1 cellular context compared by ENCODE assay signal in the genomic region with DNA sequence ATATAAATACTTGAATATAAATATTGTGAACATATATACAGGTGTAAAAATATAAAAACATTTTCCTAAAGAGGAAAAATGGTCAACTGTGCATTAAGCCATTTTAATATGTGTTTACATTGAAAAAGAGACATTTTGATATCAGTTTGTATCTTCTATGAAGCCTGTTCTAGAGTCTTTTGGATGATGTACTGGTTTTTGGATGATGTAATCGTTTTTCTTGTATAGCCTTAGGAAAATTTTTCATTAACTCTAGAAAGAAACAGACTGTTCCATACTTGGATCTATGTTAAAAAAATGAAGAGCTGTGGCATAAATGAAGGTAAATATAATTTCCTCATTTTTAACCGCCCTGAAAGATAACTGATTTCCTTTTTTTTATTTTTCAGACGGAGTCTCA.
TF ChIP-seq lines count a peak whose summit lies in the region.

No MANE protein-coding gene starts in this region.

TF ChIP-seq in GM23338, 12 proteins besides CTCF, POLR2A, EP300 and RAD21:
- TF ChIP-seq, protein P1, sequence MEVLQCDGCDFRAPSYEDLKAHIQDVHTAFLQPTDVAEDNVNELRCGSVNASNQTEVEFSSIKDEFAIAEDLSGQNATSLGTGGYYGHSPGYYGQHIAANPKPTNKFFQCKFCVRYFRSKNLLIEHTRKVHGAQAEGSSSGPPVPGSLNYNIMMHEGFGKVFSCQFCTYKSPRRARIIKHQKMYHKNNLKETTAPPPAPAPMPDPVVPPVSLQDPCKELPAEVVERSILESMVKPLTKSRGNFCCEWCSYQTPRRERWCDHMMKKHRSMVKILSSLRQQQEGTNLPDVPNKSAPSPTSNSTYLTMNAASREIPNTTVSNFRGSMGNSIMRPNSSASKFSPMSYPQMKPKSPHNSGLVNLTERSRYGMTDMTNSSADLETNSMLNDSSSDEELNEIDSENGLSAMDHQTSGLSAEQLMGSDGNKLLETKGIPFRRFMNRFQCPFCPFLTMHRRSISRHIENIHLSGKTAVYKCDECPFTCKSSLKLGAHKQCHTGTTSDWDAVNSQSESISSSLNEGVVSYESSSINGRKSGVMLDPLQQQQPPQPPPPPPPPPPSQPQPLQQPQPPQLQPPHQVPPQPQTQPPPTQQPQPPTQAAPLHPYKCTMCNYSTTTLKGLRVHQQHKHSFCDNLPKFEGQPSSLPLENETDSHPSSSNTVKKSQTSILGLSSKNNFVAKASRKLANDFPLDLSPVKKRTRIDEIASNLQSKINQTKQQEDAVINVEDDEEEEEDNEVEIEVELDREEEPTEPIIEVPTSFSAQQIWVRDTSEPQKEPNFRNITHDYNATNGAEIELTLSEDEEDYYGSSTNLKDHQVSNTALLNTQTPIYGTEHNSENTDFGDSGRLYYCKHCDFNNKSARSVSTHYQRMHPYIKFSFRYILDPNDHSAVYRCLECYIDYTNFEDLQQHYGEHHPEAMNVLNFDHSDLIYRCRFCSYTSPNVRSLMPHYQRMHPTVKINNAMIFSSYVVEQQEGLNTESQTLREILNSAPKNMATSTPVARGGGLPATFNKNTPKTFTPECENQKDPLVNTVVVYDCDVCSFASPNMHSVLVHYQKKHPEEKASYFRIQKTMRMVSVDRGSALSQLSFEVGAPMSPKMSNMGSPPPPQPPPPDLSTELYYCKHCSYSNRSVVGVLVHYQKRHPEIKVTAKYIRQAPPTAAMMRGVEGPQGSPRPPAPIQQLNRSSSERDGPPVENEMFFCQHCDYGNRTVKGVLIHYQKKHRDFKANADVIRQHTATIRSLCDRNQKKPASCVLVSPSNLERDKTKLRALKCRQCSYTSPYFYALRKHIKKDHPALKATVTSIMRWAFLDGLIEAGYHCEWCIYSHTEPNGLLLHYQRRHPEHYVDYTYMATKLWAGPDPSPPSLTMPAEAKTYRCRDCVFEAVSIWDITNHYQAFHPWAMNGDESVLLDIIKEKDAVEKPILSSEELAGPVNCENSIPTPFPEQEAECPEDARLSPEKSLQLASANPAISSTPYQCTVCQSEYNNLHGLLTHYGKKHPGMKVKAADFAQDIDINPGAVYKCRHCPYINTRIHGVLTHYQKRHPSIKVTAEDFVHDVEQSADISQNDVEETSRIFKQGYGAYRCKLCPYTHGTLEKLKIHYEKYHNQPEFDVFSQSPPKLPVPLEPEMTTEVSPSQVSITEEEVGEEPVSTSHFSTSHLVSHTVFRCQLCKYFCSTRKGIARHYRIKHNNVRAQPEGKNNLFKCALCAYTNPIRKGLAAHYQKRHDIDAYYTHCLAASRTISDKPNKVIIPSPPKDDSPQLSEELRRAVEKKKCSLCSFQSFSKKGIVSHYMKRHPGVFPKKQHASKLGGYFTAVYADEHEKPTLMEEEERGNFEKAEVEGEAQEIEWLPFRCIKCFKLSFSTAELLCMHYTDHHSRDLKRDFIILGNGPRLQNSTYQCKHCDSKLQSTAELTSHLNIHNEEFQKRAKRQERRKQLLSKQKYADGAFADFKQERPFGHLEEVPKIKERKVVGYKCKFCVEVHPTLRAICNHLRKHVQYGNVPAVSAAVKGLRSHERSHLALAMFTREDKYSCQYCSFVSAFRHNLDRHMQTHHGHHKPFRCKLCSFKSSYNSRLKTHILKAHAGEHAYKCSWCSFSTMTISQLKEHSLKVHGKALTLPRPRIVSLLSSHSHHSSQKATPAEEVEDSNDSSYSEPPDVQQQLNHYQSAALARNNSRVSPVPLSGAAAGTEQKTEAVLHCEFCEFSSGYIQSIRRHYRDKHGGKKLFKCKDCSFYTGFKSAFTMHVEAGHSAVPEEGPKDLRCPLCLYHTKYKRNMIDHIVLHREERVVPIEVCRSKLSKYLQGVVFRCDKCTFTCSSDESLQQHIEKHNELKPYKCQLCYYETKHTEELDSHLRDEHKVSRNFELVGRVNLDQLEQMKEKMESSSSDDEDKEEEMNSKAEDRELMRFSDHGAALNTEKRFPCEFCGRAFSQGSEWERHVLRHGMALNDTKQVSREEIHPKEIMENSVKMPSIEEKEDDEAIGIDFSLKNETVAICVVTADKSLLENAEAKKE (CRISPR knock-in tag; IDR thresholded peaks at IDR 0.05): no peak
- no peak for TF ChIP-seq EZH2phosphoT487 (IDR thresholded peaks at IDR 0.05; ENCODE audit: unreplicated experiment)
- TF ChIP-seq, protein P2, sequence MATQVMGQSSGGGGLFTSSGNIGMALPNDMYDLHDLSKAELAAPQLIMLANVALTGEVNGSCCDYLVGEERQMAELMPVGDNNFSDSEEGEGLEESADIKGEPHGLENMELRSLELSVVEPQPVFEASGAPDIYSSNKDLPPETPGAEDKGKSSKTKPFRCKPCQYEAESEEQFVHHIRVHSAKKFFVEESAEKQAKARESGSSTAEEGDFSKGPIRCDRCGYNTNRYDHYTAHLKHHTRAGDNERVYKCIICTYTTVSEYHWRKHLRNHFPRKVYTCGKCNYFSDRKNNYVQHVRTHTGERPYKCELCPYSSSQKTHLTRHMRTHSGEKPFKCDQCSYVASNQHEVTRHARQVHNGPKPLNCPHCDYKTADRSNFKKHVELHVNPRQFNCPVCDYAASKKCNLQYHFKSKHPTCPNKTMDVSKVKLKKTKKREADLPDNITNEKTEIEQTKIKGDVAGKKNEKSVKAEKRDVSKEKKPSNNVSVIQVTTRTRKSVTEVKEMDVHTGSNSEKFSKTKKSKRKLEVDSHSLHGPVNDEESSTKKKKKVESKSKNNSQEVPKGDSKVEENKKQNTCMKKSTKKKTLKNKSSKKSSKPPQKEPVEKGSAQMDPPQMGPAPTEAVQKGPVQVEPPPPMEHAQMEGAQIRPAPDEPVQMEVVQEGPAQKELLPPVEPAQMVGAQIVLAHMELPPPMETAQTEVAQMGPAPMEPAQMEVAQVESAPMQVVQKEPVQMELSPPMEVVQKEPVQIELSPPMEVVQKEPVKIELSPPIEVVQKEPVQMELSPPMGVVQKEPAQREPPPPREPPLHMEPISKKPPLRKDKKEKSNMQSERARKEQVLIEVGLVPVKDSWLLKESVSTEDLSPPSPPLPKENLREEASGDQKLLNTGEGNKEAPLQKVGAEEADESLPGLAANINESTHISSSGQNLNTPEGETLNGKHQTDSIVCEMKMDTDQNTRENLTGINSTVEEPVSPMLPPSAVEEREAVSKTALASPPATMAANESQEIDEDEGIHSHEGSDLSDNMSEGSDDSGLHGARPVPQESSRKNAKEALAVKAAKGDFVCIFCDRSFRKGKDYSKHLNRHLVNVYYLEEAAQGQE (IDR thresholded peaks at IDR 0.05; ENCODE audit: unreplicated experiment): no peak
- no peak for TF ChIP-seq CREB1 (CRISPR knock-in tag; IDR thresholded peaks at IDR 0.05; ENCODE audit: low read depth)
- TF ChIP-seq, protein P3, sequence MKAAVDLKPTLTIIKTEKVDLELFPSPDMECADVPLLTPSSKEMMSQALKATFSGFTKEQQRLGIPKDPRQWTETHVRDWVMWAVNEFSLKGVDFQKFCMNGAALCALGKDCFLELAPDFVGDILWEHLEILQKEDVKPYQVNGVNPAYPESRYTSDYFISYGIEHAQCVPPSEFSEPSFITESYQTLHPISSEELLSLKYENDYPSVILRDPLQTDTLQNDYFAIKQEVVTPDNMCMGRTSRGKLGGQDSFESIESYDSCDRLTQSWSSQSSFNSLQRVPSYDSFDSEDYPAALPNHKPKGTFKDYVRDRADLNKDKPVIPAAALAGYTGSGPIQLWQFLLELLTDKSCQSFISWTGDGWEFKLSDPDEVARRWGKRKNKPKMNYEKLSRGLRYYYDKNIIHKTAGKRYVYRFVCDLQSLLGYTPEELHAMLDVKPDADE (IDR thresholded peaks at IDR 0.05): no peak
- no peak for TF ChIP-seq ZNF114 (CRISPR knock-in tag; IDR thresholded peaks at IDR 0.05)
- TF ChIP-seq JUNB (IDR thresholded peaks at IDR 0.05; ENCODE audit: unreplicated experiment): no peak
- TF ChIP-seq EZH2 (IDR thresholded peaks at IDR 0.05; ENCODE audit: low read depth, unreplicated experiment): no peak
- no peak for TF ChIP-seq ZNF331 (CRISPR knock-in tag; IDR thresholded peaks at IDR 0.05; ENCODE audit: low read depth)
